ENCODE assay signal across 8 cellular contexts in the genomic region with DNA sequence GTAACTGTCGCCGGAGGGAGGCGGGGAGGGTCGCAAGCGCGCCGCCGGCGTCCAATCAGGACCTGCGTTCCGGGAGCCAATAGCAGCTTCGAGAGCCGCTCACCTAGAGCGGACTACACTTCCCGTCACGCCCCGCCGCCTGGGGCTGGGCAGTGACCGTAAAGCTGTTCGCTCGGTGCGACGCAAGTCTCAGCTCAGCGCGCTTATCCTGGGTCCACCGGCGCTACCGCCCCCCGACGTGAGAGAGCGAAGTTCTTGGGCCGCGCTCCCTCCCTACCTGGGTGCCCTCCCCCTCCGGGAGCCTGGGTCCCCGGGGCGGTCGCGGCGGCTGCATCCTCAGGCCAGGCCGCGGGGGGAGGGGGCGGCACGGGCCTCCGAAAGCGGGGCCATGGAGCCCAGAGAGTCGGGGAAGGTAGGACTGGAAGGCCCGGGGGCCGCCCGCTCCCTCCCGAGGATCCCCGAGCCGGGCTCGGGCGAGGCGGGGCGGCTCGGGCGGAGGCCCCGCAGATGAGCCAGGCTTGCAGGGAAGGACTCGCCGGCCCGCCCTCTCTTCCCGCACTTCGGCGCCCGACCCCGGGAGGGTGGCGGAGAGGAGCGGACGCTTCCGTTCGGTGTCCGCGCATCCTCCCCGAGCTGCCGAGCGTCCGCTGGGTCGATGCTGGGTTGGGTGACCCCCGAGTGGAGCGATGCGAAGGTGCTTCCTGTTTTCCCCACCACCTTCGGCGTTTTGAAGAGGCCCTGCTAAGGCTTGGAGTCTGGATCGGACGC. TPM values are rescaled to one million over a fixed set of nuclear protein-coding genes. Genes with fewer than 3 reads are reported as not detected.
DNase-seq lines count a peak whose midpoint lies in the region; ATAC-seq lines count a peak whose summit lies in the region.

A gene (plus strand): TSS at position 152 of the 768 bp plus-strand sequence. CDS start 237 bp downstream, at position 389.

- H3K9me3 ChIP-seq in BLaER1 = no peaks in the 10 kb centered on the region

- peak within 1 kb of the TSS; percentile 87 for H3K27ac Mint-ChIP-seq in activated CD4-positive, alpha-beta T cell treated with anti-CD3 and anti-CD28 coated beads, Interleukin-2, amount 10 ng/mL, durations not matched to agents 7 days and 5 days

- peak within 1 kb of the TSS; percentile 87 for H3K4me3 ChIP-seq in BLaER1

- H3K4me1 ChIP-seq in BLaER1 = peaks cover 17% of the 10 kb centered on the region

- peaks cover 9% of the 10 kb centered on the region; the same call in 1 of the 2 replicates for H4K20me1 ChIP-seq in BLaER1

- H3K36me3 ChIP-seq in BLaER1 = no peaks in the 10 kb centered on the region

- H3K9ac ChIP-seq in BLaER1 = peak within 1 kb of the TSS; percentile 89

- ATAC-seq in GM19328 (IDR thresholded peaks at IDR 0.05; ENCODE audit: unreplicated experiment) (peak; percentile 99), HG03520 (IDR thresholded peaks at IDR 0.05; ENCODE audit: unreplicated experiment) (peak; percentile 98)

- H3K4me1 Mint-ChIP-seq in activated CD4-positive, alpha-beta T cell treated with anti-CD3 and anti-CD28 coated beads, Interleukin-2, amount 10 ng/mL, durations not matched to agents 7 days and 5 days = peaks cover 25% of the 10 kb centered on the region

- CTCF ChIA-PET in activated CD4-positive, alpha-beta T cell treated with anti-CD3 and anti-CD28 coated beads, Interleukin-2, amount 10 ng/mL, durations not matched to agents 7 days and 5 days (lab: Charles Lee) = interaction anchor here (0.6 to 3.1 kb wide), 12 partner anchors 11 to 213 kb away, joined by 3 to 20 read pairs (median 4); no protein-coding TSS in a partner anchor

- POLR2A ChIA-PET in activated CD4-positive, alpha-beta T cell treated with anti-CD3 and anti-CD28 coated beads, Interleukin-2, amount 10 ng/mL, durations not matched to agents 7 days and 5 days (lab: Charles Lee) = interaction anchor here (0.9 to 1.4 kb wide), 3 partner anchors 29 to 542 kb away, joined by 3 to 7 read pairs (median 4); no protein-coding TSS in a partner anchor

- peak; percentile 100 for DNase-seq in NCI-H69 (lab: John Stamatoyannopoulos, UW)
- peak; percentile 97 for DNase-seq in activated CD4-positive, alpha-beta T cell treated with anti-CD3 and anti-CD28 coated beads, Interleukin-2, amount 10 ng/mL, durations not matched to agents 7 days and 5 days
- peak; percentile 92 for DNase-seq in cortex of kidney (lab: John Stamatoyannopoulos, UW)
- peak; percentile 99 for DNase-seq in left kidney (ENCODE audit: low read depth, low spot score)
- peak; percentile 95 to 97 for DNase-seq in stimulated activated CD4-positive, alpha-beta T cell treated with anti-CD3 and anti-CD28 coated beads, Interleukin-2, amount 100 ng/mL, for 24 hours

- H3K27me3 ChIP-seq in BLaER1 = no peaks in the 10 kb centered on the region

- peak within 1 kb of the TSS; percentile 80 for H3K4me3 Mint-ChIP-seq in activated CD4-positive, alpha-beta T cell treated with anti-CD3 and anti-CD28 coated beads, Interleukin-2, amount 10 ng/mL, durations not matched to agents 7 days and 5 days

- H3K27ac ChIP-seq in BLaER1 = peak within 1 kb of the TSS; percentile 89

- H3K4me2 ChIP-seq in BLaER1 = peak within 1 kb of the TSS; percentile 87

- no peaks in the 10 kb centered on the region for H3K9me3 Mint-ChIP-seq in activated CD4-positive, alpha-beta T cell treated with anti-CD3 and anti-CD28 coated beads, Interleukin-2, amount 10 ng/mL, durations not matched to agents 7 days and 5 days

- H3K27me3 Mint-ChIP-seq in activated CD4-positive, alpha-beta T cell treated with anti-CD3 and anti-CD28 coated beads, Interleukin-2, amount 10 ng/mL, durations not matched to agents 7 days and 5 days = peaks cover 7% of the 10 kb centered on the region

- peaks cover 8% of the 10 kb centered on the region for H3K36me3 Mint-ChIP-seq in activated CD4-positive, alpha-beta T cell treated with anti-CD3 and anti-CD28 coated beads, Interleukin-2, amount 10 ng/mL, durations not matched to agents 7 days and 5 days (ENCODE audit: low read depth)

RNA-seq across cellular contexts. Expression of the gene that starts here (rescaled TPM):
- 10 to 100 TPM; 31.3 to 35.8 TPM for total RNA-seq in activated CD4-positive, alpha-beta T cell treated with anti-CD3 and anti-CD28 coated beads, Interleukin-2, amount 10 ng/mL, durations not matched to agents 7 days and 5 days

Comparison
In these comparisons a context has a peak if more than half of its experiments do, and no peak if none do; other contexts are left out.
1. Peak in every context shown above with its lines: DNase-seq, ATAC-seq, H3K4me3 ChIP-seq and H3K27ac ChIP-seq.